8 cellular contexts compared by ENCODE assay signal in genomic region chr5:179607449-179607931, GRCh38. TPM values are rescaled to one million over a fixed set of nuclear protein-coding genes. Genes with fewer than 3 reads are reported as not detected.
DNase-seq lines count a peak whose midpoint lies in the region; ATAC-seq lines count a peak whose summit lies in the region.

No MANE protein-coding gene starts in this region.

- no peak overlapping the region for H3K4me3 Mint-ChIP-seq in central memory CD8-positive, alpha-beta T cell

- H3K4me1 ChIP-seq in Karpas-422 (ENCODE audit: low read length): no peaks in the 10 kb centered on the region

- H3K36me3 Mint-ChIP-seq in central memory CD8-positive, alpha-beta T cell (ENCODE audit: insufficient read depth): peaks cover 67% of the 10 kb centered on the region

- H3K9me3 ChIP-seq in Karpas-422 (ENCODE audit: low read length): no peaks in the 10 kb centered on the region

- H3K27me3 ChIP-seq in Karpas-422 (ENCODE audit: low read length): no peaks in the 10 kb centered on the region

- H3K9me3 Mint-ChIP-seq in central memory CD8-positive, alpha-beta T cell: no peaks in the 10 kb centered on the region

- peak overlapping the region; percentile 70 for H3K27ac Mint-ChIP-seq in central memory CD8-positive, alpha-beta T cell (ENCODE audit: low read depth)

- ATAC-seq in central memory CD8-positive, alpha-beta T cell (replicated peaks; ENCODE audit: extremely low read depth, poor library complexity, severe bottlenecking): no peak
- ATAC-seq in HG02884 (IDR thresholded peaks at IDR 0.05; ENCODE audit: unreplicated experiment) (no peak), GM21825 (IDR thresholded peaks at IDR 0.05; ENCODE audit: unreplicated experiment) (no peak)

- H3K36me3 ChIP-seq in Karpas-422 (ENCODE audit: insufficient read depth, low read length): peaks cover 19% of the 10 kb centered on the region; the same call in 1 of the 2 replicates

- H4K20me1 ChIP-seq in Karpas-422 (ENCODE audit: insufficient read depth, low read depth, low read length): peaks cover 9% of the 10 kb centered on the region; the same call in 1 of the 2 replicates

- DNase-seq in AG08395 (ENCODE audit: low spot score) (peak; percentile 43), Karpas-422 (peak; percentile 56), myocyte (ENCODE audit: low read depth) (peak; percentile 61), NCI-H2196 (lab: John Stamatoyannopoulos, UW; ENCODE audit: unreplicated experiment) (no peak), GM19240 (ENCODE audit: insufficient read length, low spot score) (no peak)
- no peak for DNase-seq in central memory CD8-positive, alpha-beta T cell (ENCODE audit: low spot score in 2 of 2)

- H3K4me1 Mint-ChIP-seq in central memory CD8-positive, alpha-beta T cell: peaks cover 37% of the 10 kb centered on the region

- no peaks in the 10 kb centered on the region for H3K79me2 ChIP-seq in Karpas-422 (ENCODE audit: low read length)

- no peak overlapping the region for H3K9ac ChIP-seq in Karpas-422 (ENCODE audit: low read length)

- H3K27ac ChIP-seq in Karpas-422 (ENCODE audit: low read length): no peak overlapping the region

- H3K4me2 ChIP-seq in Karpas-422 (ENCODE audit: low read depth, low read length, poor library complexity, severe bottlenecking): no peak overlapping the region

- no peaks in the 10 kb centered on the region for H3K27me3 Mint-ChIP-seq in central memory CD8-positive, alpha-beta T cell

- no peak overlapping the region for H2AFZ ChIP-seq in Karpas-422 (ENCODE audit: low read length)

- H3K9me2 ChIP-seq in Karpas-422 (replicated peaks; ENCODE audit: insufficient read depth, low read length): no peaks in the 10 kb centered on the region

- no peak overlapping the region for H3K4me3 ChIP-seq in Karpas-422 (ENCODE audit: low read length)

RNA-seq across cellular contexts. Expression of gene HNRNPH1, which starts 16.0 kb away (rescaled TPM):
- total RNA-seq in Karpas-422 (2014; rRNA removed; shearing (Covaris generic); ENCODE audit: low replicate concordance): 484 and 580 TPM in 2 replicates
- 221 and 258 TPM in 2 replicates for total RNA-seq in myocyte
- 243 TPM for polyA plus RNA-seq in myocyte (2012)

RNA-seq across cellular contexts. Expression of gene RUFY1, which starts 57.1 kb away (rescaled TPM):
- total RNA-seq in Karpas-422 (2014; rRNA removed; shearing (Covaris generic); ENCODE audit: low replicate concordance): 40.9 and 66.4 TPM in 2 replicates
- 36.9 and 38.2 TPM in 2 replicates for total RNA-seq in myocyte
- polyA plus RNA-seq in myocyte (2012): 31.1 TPM

Comparison
In these comparisons a context has a peak if more than half of its experiments do, and no peak if none do; other contexts are left out.
1. DNase-seq: peak in AG08395 (single experiment), Karpas-422 (single experiment) and myocyte (single experiment); none in central memory CD8-positive, alpha-beta T cell (0 of 2), NCI-H2196 (single experiment) and GM19240 (single experiment).